In genomic region chr2:218638372-218638771, GRCh38 we compare ENCODE assay signal across 16 cellular contexts. TPM values are rescaled to one million over a fixed set of nuclear protein-coding genes. Genes with fewer than 3 reads are reported as not detected.
DNase-seq lines count a peak whose midpoint lies in the region; ATAC-seq, FAIRE-seq and TF ChIP-seq lines count a peak whose summit lies in the region.
"Had no signal": no experiment of that assay in that cellular context is flagged by ENCODE, and none has a peak within 500 bp of the region (broad histone marks: within the 10 kb centered on the region; RNA-seq: fewer than 3 reads in every experiment).

No MANE protein-coding gene starts in this region.

- H3K79me2 ChIP-seq in K562 (ENCODE audit: control insufficient read depth, insufficient read depth, low read length), result no peaks in the 10 kb centered on the region
- no peaks in the 10 kb centered on the region for H3K79me2 ChIP-seq in endothelial cell of umbilical vein (ENCODE audit: control insufficient read depth, insufficient read depth, low read length)
- H3K79me2 ChIP-seq in trophoblast cell (ENCODE audit: control insufficient read depth, insufficient read depth, low read length, poor library complexity), result no peaks in the 10 kb centered on the region

- in situ Hi-C loops in K562 (cut with MboI), result no loop called here

- no peak overlapping the region for H4K91ac ChIP-seq in trophoblast cell (ENCODE audit: low read depth, low read length)

- H3K14ac ChIP-seq in trophoblast cell (ENCODE audit: low read length), result no peak overlapping the region

- H3K79me1 ChIP-seq in trophoblast cell (ENCODE audit: low read length), result no peaks in the 10 kb centered on the region

- TF ChIP-seq CTCF in K562 (IDR thresholded peaks at IDR 0.05 in 2 of 3, conservative IDR thresholded peaks at IDR 0.05 in 1 of 3; ENCODE audit: insufficient read depth in 2 of 3, low read depth in 1 of 3, low read length in 3 of 3) (no peak), endothelial cell of umbilical vein (IDR thresholded peaks at IDR 0.05; ENCODE audit: extremely low read depth in 1 of 2, insufficient read depth in 1 of 2, low read depth in 1 of 2, low read length in 2 of 2) (no peak)

- H3K23ac ChIP-seq in trophoblast cell (ENCODE audit: low read length), result no peak overlapping the region

- FAIRE-seq in K562 (lab: Jason Lieb, UNC), result no peak
- FAIRE-seq in endothelial cell of umbilical vein (lab: Jason Lieb, UNC), result no peak
- FAIRE-seq: GM12892 had no signal

- no peak overlapping the region; a peak in 1 of 4 replicates for H3K9ac ChIP-seq in K562 (ENCODE audit: insufficient read depth in 1 of 2, low read depth in 2 of 2, low read length in 2 of 2)
- no peak overlapping the region for H3K9ac ChIP-seq in endothelial cell of umbilical vein (replicated peaks; ENCODE audit: extremely low read depth, insufficient read depth, low read length)
- H3K9ac ChIP-seq in trophoblast cell (ENCODE audit: low read length), result no peak overlapping the region

- H3K4me3 ChIP-seq in K562, result no peak overlapping the region
- H3K4me3 ChIP-seq in endothelial cell of umbilical vein (replicated peaks in 1 of 3; ENCODE audit: insufficient read depth in 1 of 3, low read depth in 1 of 3, low read length in 3 of 3), result no peak overlapping the region
- peak overlapping the region; percentile 27 for H3K4me3 ChIP-seq in trophoblast cell (ENCODE audit: low read depth, low read length)

- CTCF ChIA-PET in K562 (lab: Yijun Ruan, JAX; ENCODE audit: low intra/inter-chr PET ratio) (no interaction called here), endothelial cell of umbilical vein (lab: Charles Lee) (no interaction called here)

- H2AK5ac ChIP-seq in trophoblast cell (ENCODE audit: low read length), result no peak overlapping the region

- no peak overlapping the region for H3K4me2 ChIP-seq in K562 (ENCODE audit: insufficient read depth, low read length)
- no peak overlapping the region for H3K4me2 ChIP-seq in endothelial cell of umbilical vein (ENCODE audit: insufficient read depth, low read length)
- no peak overlapping the region for H3K4me2 ChIP-seq in trophoblast cell (ENCODE audit: low read length)

- no peak overlapping the region for H2BK120ac ChIP-seq in trophoblast cell (ENCODE audit: insufficient read depth, low read length, poor library complexity)

- H2AFZ ChIP-seq in K562 (ENCODE audit: low read depth, low read length) (no peak overlapping the region), endothelial cell of umbilical vein (ENCODE audit: low read depth, low read length) (no peak overlapping the region), trophoblast cell (ENCODE audit: insufficient read depth, low read length, poor library complexity) (no peak overlapping the region)

- intact Hi-C loops in K562 (cut with micrococcal nuclease) (no loop called here), endothelial cell of umbilical vein (cut with micrococcal nuclease) (no loop called here)

- no peak overlapping the region for H3K27ac ChIP-seq in K562 (ENCODE audit: extremely low read depth, low read depth, low read length)
- no peak overlapping the region for H3K27ac ChIP-seq in endothelial cell of umbilical vein (ENCODE audit: insufficient read depth, low read depth, low read length)
- no peak overlapping the region for H3K27ac ChIP-seq in trophoblast cell (ENCODE audit: low read depth, low read length)

- 98% methylated on average over 10 of the region's 18 CpGs for WGBS in K562 (ENCODE audit: insufficient coverage, low coverage, missing lambda C conversion rate)
- no CpG with 5 or more reads among the region's 18 CpGs for WGBS in trophoblast cell (ENCODE audit: extremely low coverage, insufficient coverage, insufficient read length)

- no peak overlapping the region for H2BK5ac ChIP-seq in trophoblast cell (ENCODE audit: low read depth, low read length, poor library complexity)

- H3K9me1 ChIP-seq in K562 (ENCODE audit: control insufficient read depth, insufficient read depth, low read length), result no peaks in the 10 kb centered on the region
- no peaks in the 10 kb centered on the region for H3K9me1 ChIP-seq in endothelial cell of umbilical vein (replicated peaks; ENCODE audit: control insufficient read depth, extremely low read depth, insufficient read depth, low read length)

- TF ChIP-seq RAD21 in K562 (CRISPR knock-in tag; conservative IDR thresholded peaks at IDR 0.05 in 1 of 2, IDR thresholded peaks at IDR 0.05 in 1 of 2), result no peak

- peaks cover 79% of the 10 kb centered on the region; the same call in 2 of the 3 replicates for H3K36me3 ChIP-seq in K562 (ENCODE audit: control insufficient read depth, insufficient read depth, low read length)
- H3K36me3 ChIP-seq in endothelial cell of umbilical vein (ENCODE audit: control insufficient read depth in 2 of 2, extremely low read depth in 1 of 2, insufficient read depth in 2 of 2, low read length in 2 of 2), result peaks cover 22 to 54% of the 10 kb centered on the region in 2 experiments
- peaks cover 47 to 72% of the 10 kb centered on the region in 2 experiments for H3K36me3 ChIP-seq in trophoblast cell (ENCODE audit: control insufficient read depth in 1 of 2, insufficient read depth in 2 of 2, low read length in 2 of 2)

- H3K4ac ChIP-seq in trophoblast cell (ENCODE audit: low read depth, low read length), result no peak overlapping the region

- H3K4me1 ChIP-seq in K562 (replicated peaks in 1 of 2; ENCODE audit: control insufficient read depth in 2 of 2, insufficient read depth in 2 of 2, low read length in 2 of 2) (no peaks in the 10 kb centered on the region), endothelial cell of umbilical vein (ENCODE audit: control insufficient read depth, extremely low read depth, insufficient read depth, low read length) (no peaks in the 10 kb centered on the region), trophoblast cell (ENCODE audit: control insufficient read depth in 1 of 2, insufficient read depth in 2 of 2, low read length in 2 of 2) (no peaks in the 10 kb centered on the region)

- BruUV-seq in K562 (replicated peaks; lab: Mats Ljungman, UMichigan) (no TSS peak), endothelial cell of umbilical vein (replicated peaks; lab: Mats Ljungman, UMichigan) (TSS peak; percentile 11)

- no peak overlapping the region for H2BK12ac ChIP-seq in trophoblast cell (ENCODE audit: low read length)

- H4K20me1 ChIP-seq in K562 (replicated peaks; ENCODE audit: control insufficient read depth, insufficient read depth, low read length) (no peaks in the 10 kb centered on the region), endothelial cell of umbilical vein (replicated peaks; ENCODE audit: control insufficient read depth, extremely low read depth, insufficient read depth, low read length) (no peaks in the 10 kb centered on the region)

- H3K9me3 ChIP-seq in K562 (replicated peaks; ENCODE audit: control insufficient read depth, insufficient read depth, low read depth, low read length) (no peaks in the 10 kb centered on the region), endothelial cell of umbilical vein (replicated peaks; ENCODE audit: control insufficient read depth, insufficient read depth, low read length) (no peaks in the 10 kb centered on the region), trophoblast cell (ENCODE audit: insufficient read depth, low read depth, low read length) (no peaks in the 10 kb centered on the region)

- POLR2A ChIA-PET in K562 (lab: Yijun Ruan, JAX) (no interaction called here), endothelial cell of umbilical vein (lab: Charles Lee) (no interaction called here)

- no peaks in the 10 kb centered on the region for H3K27me3 ChIP-seq in K562 (ENCODE audit: control insufficient read depth in 2 of 2, insufficient read depth in 2 of 2, low read length in 2 of 2)
- H3K27me3 ChIP-seq in endothelial cell of umbilical vein (ENCODE audit: control insufficient read depth in 2 of 2, insufficient read depth in 2 of 2, low read length in 2 of 2), result no peaks in the 10 kb centered on the region
- no peaks in the 10 kb centered on the region for H3K27me3 ChIP-seq in trophoblast cell (ENCODE audit: insufficient read depth, low read length)

- DNase-seq in K562 (ENCODE audit: extremely low read depth in 1 of 4, low spot score in 3 of 4) (no peak), endothelial cell of umbilical vein (ENCODE audit: low read depth, low spot score) (no peak), trophoblast cell (no peak), Kasumi-1 (lab: John Stamatoyannopoulos, UW) (no peak), UCSD-AML1 (lab: John Stamatoyannopoulos, UW; ENCODE audit: unreplicated experiment) (no peak)
- DNase-seq: C1 segment of cervical spinal cord; Calu3; CD4-positive, alpha-beta memory T cell; COR-L47; DMS53; DMS79 treated with DMSO at 0.1 percent for 48 hours; GF-D8; GOT3; H7; HCEC 1CT had no signal

- H4K8ac ChIP-seq in trophoblast cell (ENCODE audit: low read depth, low read length), result no peak overlapping the region

- no peak overlapping the region for H4K12ac ChIP-seq in trophoblast cell (ENCODE audit: low read depth, low read length)

- ATAC-seq in K562, result no peak

- H3K18ac ChIP-seq in trophoblast cell (ENCODE audit: low read length), result no peak overlapping the region

- TF ChIP-seq POLR2A in K562 (conservative IDR thresholded peaks at IDR 0.05) (no peak), endothelial cell of umbilical vein (IDR thresholded peaks at IDR 0.05; ENCODE audit: low read depth, low read length) (no peak)

- dilution Hi-C loops in endothelial cell of umbilical vein (cut with MboI; ENCODE audit: extremely low pct_ligation_motif_present, low sequenced_read_pairs), result no loop called here

- no peak for TF ChIP-seq EP300 in K562 (IDR thresholded peaks at IDR 0.05; ENCODE audit: low read length)

RNA-seq across cellular contexts. Expression of gene ZNF142, which starts 21.1 kb away (rescaled TPM):
- 24.0 and 65.8 TPM in 2 replicates for total RNA-seq in K562 (2011; cell fraction: chromatin; rRNA removed; ENCODE audit: low replicate concordance)
- 35.1 and 47.0 TPM in 2 replicates for total RNA-seq in K562 (2011; cell fraction: nucleolus; rRNA removed)
- total RNA-seq in K562 (2011; cell fraction: nucleoplasm; rRNA removed), result 30.9 and 31.5 TPM in 2 replicates
- 8.1 and 13.8 TPM in 2 replicates for total RNA-seq in K562 (2014; rRNA removed)
- total RNA-seq in K562 (2014; rRNA removed; fragmentation: Illumina TruSeq; extraction: Trizol), result 4.0 and 4.1 TPM in 2 replicates
- total RNA-seq in K562 (2015; rRNA removed; fragmentation: Illumina TruSeq; extraction: Trizol), result 4.5 and 5.2 TPM in 2 replicates
- total RNA-seq in K562 (2021), result 25.4 and 26.1 TPM in 2 replicates
- 2.4 and 4.2 TPM in 2 replicates for polyA plus RNA-seq in K562 (2011; rRNA removed)
- 3.5 and 4.3 TPM in 2 replicates for polyA plus RNA-seq in K562 (2011; cell fraction: cytosol; rRNA removed)
- polyA plus RNA-seq in K562 (2011; cell fraction: nucleus; rRNA removed), result 12.9 and 32.2 TPM in 2 replicates
- 8.3 and 9.9 TPM in 2 replicates for polyA plus RNA-seq in K562 (2012)
- 12.2 and 12.9 TPM in 2 replicates for polyA plus RNA-seq in K562 (2014; fragmentation: Illumina TruSeq; extraction: Trizol)
- polyA plus RNA-seq in K562 (2014; fragmentation: Nextera tagmentation; extraction: Ambion mirVana), result 1 to 10 TPM in 1 of 2 experiments, under 1 TPM in 1; 0.50 to 1.3 TPM
- polyA plus RNA-seq in K562 (2014; rRNA removed), result 7.0 and 7.3 TPM in 2 replicates
- 6.0 and 6.3 TPM in 2 replicates for polyA minus RNA-seq in K562 (2011; rRNA and poly(A)+ RNA removed)
- polyA minus RNA-seq in K562 (2011; cell fraction: cytosol; rRNA and poly(A)+ RNA removed), result 9.3 and 9.6 TPM in 2 replicates
- 20.1 and 24.5 TPM in 2 replicates for polyA minus RNA-seq in K562 (2011; cell fraction: nucleus; rRNA and poly(A)+ RNA removed)
- total RNA-seq in endothelial cell of umbilical vein, result 31.4 and 34.5 TPM in 2 replicates
- 14.5 and 16.0 TPM in 2 replicates for polyA plus RNA-seq in endothelial cell of umbilical vein
- polyA plus RNA-seq in endothelial cell of umbilical vein (2011; cell fraction: cytosol; rRNA removed), result 9.3 and 11.0 TPM in 2 replicates
- 33.9 and 39.9 TPM in 2 replicates for polyA plus RNA-seq in endothelial cell of umbilical vein (2011; cell fraction: nucleus; rRNA removed)
- 18.5 and 19.0 TPM in 2 replicates for polyA plus RNA-seq in endothelial cell of umbilical vein (2012)
- polyA minus RNA-seq in endothelial cell of umbilical vein, result 20.6 and 24.7 TPM in 2 replicates
- polyA minus RNA-seq in endothelial cell of umbilical vein (2011; cell fraction: cytosol; rRNA and poly(A)+ RNA removed), result 15.7 TPM
- polyA minus RNA-seq in endothelial cell of umbilical vein (2011; cell fraction: nucleus; rRNA and poly(A)+ RNA removed), result 28.6 and 35.4 TPM in 2 replicates
- polyA plus RNA-seq in trophoblast cell (2013), result 10.9 and 11.3 TPM in 2 replicates

RNA-seq across cellular contexts. Expression of gene BCS1L, which starts 21.1 kb away (rescaled TPM):
- 85.6 and 126 TPM in 2 replicates for total RNA-seq in K562 (2011; cell fraction: chromatin; rRNA removed; ENCODE audit: low replicate concordance)
- 75.8 and 79.0 TPM in 2 replicates for total RNA-seq in K562 (2011; cell fraction: nucleolus; rRNA removed)
- 81.7 and 82.7 TPM in 2 replicates for total RNA-seq in K562 (2011; cell fraction: nucleoplasm; rRNA removed)
- total RNA-seq in K562 (2014; rRNA removed) (41.1 and 43.6 TPM in 2 replicates), K562 (2014; rRNA removed; fragmentation: Illumina TruSeq; extraction: Trizol) (33.9 and 37.6 TPM in 2 replicates), K562 (2015; rRNA removed; fragmentation: Illumina TruSeq; extraction: Trizol) (43.8 and 46.9 TPM in 2 replicates), K562 (2021) (52.6 and 56.7 TPM in 2 replicates), endothelial cell of umbilical vein (43.0 and 57.4 TPM in 2 replicates)
- polyA plus RNA-seq in K562 (2011; rRNA removed) (55.1 and 56.7 TPM in 2 replicates), K562 (2014; fragmentation: Illumina TruSeq; extraction: Trizol) (48.0 and 61.3 TPM in 2 replicates), K562 (2014; fragmentation: Nextera tagmentation; extraction: Ambion mirVana) (100 to 1,000 TPM in 1 of 2 experiments, 10 to 100 TPM in 1; 83.2 to 103 TPM), K562 (2014; rRNA removed) (64.8 and 72.7 TPM in 2 replicates), endothelial cell of umbilical vein (70.3 and 82.1 TPM in 2 replicates)
- polyA plus RNA-seq in K562 (2011; cell fraction: cytosol; rRNA removed), result 69.3 and 108 TPM in 2 replicates
- polyA plus RNA-seq in K562 (2011; cell fraction: nucleus; rRNA removed), result 162 and 234 TPM in 2 replicates
- 40.2 and 56.5 TPM in 2 replicates for polyA plus RNA-seq in K562 (2012)
- 31.4 and 41.5 TPM in 2 replicates for polyA minus RNA-seq in K562 (2011; rRNA and poly(A)+ RNA removed)
- polyA minus RNA-seq in K562 (2011; cell fraction: cytosol; rRNA and poly(A)+ RNA removed), result 16.0 and 28.2 TPM in 2 replicates
- 27.7 and 35.0 TPM in 2 replicates for polyA minus RNA-seq in K562 (2011; cell fraction: nucleus; rRNA and poly(A)+ RNA removed)
- polyA plus RNA-seq in endothelial cell of umbilical vein (2011; cell fraction: cytosol; rRNA removed), result 56.4 and 64.2 TPM in 2 replicates
- polyA plus RNA-seq in endothelial cell of umbilical vein (2011; cell fraction: nucleus; rRNA removed), result 182 and 228 TPM in 2 replicates
- polyA plus RNA-seq in endothelial cell of umbilical vein (2012), result 55.9 and 58.7 TPM in 2 replicates
- 32.0 and 48.0 TPM in 2 replicates for polyA minus RNA-seq in endothelial cell of umbilical vein
- 18.0 TPM for polyA minus RNA-seq in endothelial cell of umbilical vein (2011; cell fraction: cytosol; rRNA and poly(A)+ RNA removed)
- 19.5 and 25.9 TPM in 2 replicates for polyA minus RNA-seq in endothelial cell of umbilical vein (2011; cell fraction: nucleus; rRNA and poly(A)+ RNA removed)
- polyA plus RNA-seq in trophoblast cell (2013), result 19.9 and 21.9 TPM in 2 replicates

RNA-seq across cellular contexts. Expression of gene PLCD4, which starts 30.7 kb away (rescaled TPM):
- total RNA-seq in K562 (2011; cell fraction: chromatin; rRNA removed; ENCODE audit: low replicate concordance), result 0.18 TPM in 1 of 2 replicates, not detected in the other
- not detected in 2 replicates for total RNA-seq in K562 (2011; cell fraction: nucleolus; rRNA removed)
- total RNA-seq in K562 (2011; cell fraction: nucleoplasm; rRNA removed), result not detected in 2 replicates
- total RNA-seq in K562 (2014; rRNA removed), result not detected in 2 replicates
- total RNA-seq in K562 (2014; rRNA removed; fragmentation: Illumina TruSeq; extraction: Trizol), result not detected in 2 replicates
- total RNA-seq in K562 (2015; rRNA removed; fragmentation: Illumina TruSeq; extraction: Trizol), result not detected in 2 replicates
- not detected in 2 replicates for total RNA-seq in K562 (2021)
- polyA plus RNA-seq in K562 (2011; rRNA removed), result 0.01 TPM in 1 of 2 replicates, not detected in the other
- polyA plus RNA-seq in K562 (2011; cell fraction: cytosol; rRNA removed), result not detected in 2 replicates
- 0.08 TPM in 1 of 2 replicates, not detected in the other for polyA plus RNA-seq in K562 (2011; cell fraction: nucleus; rRNA removed)
- 0.44 and 0.64 TPM in 2 replicates for polyA plus RNA-seq in K562 (2012)
- polyA plus RNA-seq in K562 (2014; fragmentation: Illumina TruSeq; extraction: Trizol), result not detected in 2 replicates
- under 1 TPM; 0.13 to 0.38 TPM for polyA plus RNA-seq in K562 (2014; fragmentation: Nextera tagmentation; extraction: Ambion mirVana)
- not detected in 2 replicates for polyA plus RNA-seq in K562 (2014; rRNA removed)
- not detected in 2 replicates for polyA minus RNA-seq in K562 (2011; rRNA and poly(A)+ RNA removed)
- polyA minus RNA-seq in K562 (2011; cell fraction: cytosol; rRNA and poly(A)+ RNA removed), result not detected in 2 replicates
- polyA minus RNA-seq in K562 (2011; cell fraction: nucleus; rRNA and poly(A)+ RNA removed), result not detected in 2 replicates
- total RNA-seq in endothelial cell of umbilical vein, result 1.4 and 3.1 TPM in 2 replicates
- 2.2 and 2.3 TPM in 2 replicates for polyA plus RNA-seq in endothelial cell of umbilical vein
- 2.0 TPM in 2 replicates for polyA plus RNA-seq in endothelial cell of umbilical vein (2011; cell fraction: cytosol; rRNA removed)
- 16.6 and 19.5 TPM in 2 replicates for polyA plus RNA-seq in endothelial cell of umbilical vein (2011; cell fraction: nucleus; rRNA removed)
- 4.6 and 5.1 TPM in 2 replicates for polyA plus RNA-seq in endothelial cell of umbilical vein (2012)
- 4.6 and 9.1 TPM in 2 replicates for polyA minus RNA-seq in endothelial cell of umbilical vein
- not detected for polyA minus RNA-seq in endothelial cell of umbilical vein (2011; cell fraction: cytosol; rRNA and poly(A)+ RNA removed)
- 2.9 and 3.7 TPM in 2 replicates for polyA minus RNA-seq in endothelial cell of umbilical vein (2011; cell fraction: nucleus; rRNA and poly(A)+ RNA removed)
- 0.01 TPM in 1 of 2 replicates, not detected in the other for polyA plus RNA-seq in trophoblast cell (2013)
- total RNA-seq: H7 had no signal

RNA-seq across cellular contexts. Expression of gene RNF25, which starts 33.4 kb away (rescaled TPM):
- total RNA-seq in K562 (2011; cell fraction: chromatin; rRNA removed; ENCODE audit: low replicate concordance), result 12.4 and 31.3 TPM in 2 replicates
- 21.2 and 25.3 TPM in 2 replicates for total RNA-seq in K562 (2011; cell fraction: nucleolus; rRNA removed)
- total RNA-seq in K562 (2011; cell fraction: nucleoplasm; rRNA removed), result 14.1 and 22.4 TPM in 2 replicates
- total RNA-seq in K562 (2014; rRNA removed) (17.0 and 30.0 TPM in 2 replicates), K562 (2014; rRNA removed; fragmentation: Illumina TruSeq; extraction: Trizol) (15.5 and 18.2 TPM in 2 replicates), K562 (2015; rRNA removed; fragmentation: Illumina TruSeq; extraction: Trizol) (15.3 and 24.6 TPM in 2 replicates), K562 (2021) (19.0 and 20.5 TPM in 2 replicates), endothelial cell of umbilical vein (38.2 and 39.1 TPM in 2 replicates)
- polyA plus RNA-seq in K562 (2011; rRNA removed) (45.9 and 49.8 TPM in 2 replicates), K562 (2014; fragmentation: Illumina TruSeq; extraction: Trizol) (19.7 and 30.1 TPM in 2 replicates), K562 (2014; fragmentation: Nextera tagmentation; extraction: Ambion mirVana) (1 to 10 TPM; 2.3 to 10.0 TPM), K562 (2014; rRNA removed) (26.5 and 26.6 TPM in 2 replicates), endothelial cell of umbilical vein (54.7 and 61.1 TPM in 2 replicates)
- polyA plus RNA-seq in K562 (2011; cell fraction: cytosol; rRNA removed), result 24.3 and 40.6 TPM in 2 replicates
- 40.5 and 63.9 TPM in 2 replicates for polyA plus RNA-seq in K562 (2011; cell fraction: nucleus; rRNA removed)
- polyA plus RNA-seq in K562 (2012), result 16.7 and 22.6 TPM in 2 replicates
- 31.3 and 33.2 TPM in 2 replicates for polyA minus RNA-seq in K562 (2011; rRNA and poly(A)+ RNA removed)
- 6.3 and 21.5 TPM in 2 replicates for polyA minus RNA-seq in K562 (2011; cell fraction: cytosol; rRNA and poly(A)+ RNA removed)
- 5.9 and 9.6 TPM in 2 replicates for polyA minus RNA-seq in K562 (2011; cell fraction: nucleus; rRNA and poly(A)+ RNA removed)
- polyA plus RNA-seq in endothelial cell of umbilical vein (2011; cell fraction: cytosol; rRNA removed), result 67.3 and 69.1 TPM in 2 replicates
- polyA plus RNA-seq in endothelial cell of umbilical vein (2011; cell fraction: nucleus; rRNA removed), result 54.8 and 60.0 TPM in 2 replicates
- 33.9 and 41.6 TPM in 2 replicates for polyA plus RNA-seq in endothelial cell of umbilical vein (2012)
- 67.1 and 82.5 TPM in 2 replicates for polyA minus RNA-seq in endothelial cell of umbilical vein
- polyA minus RNA-seq in endothelial cell of umbilical vein (2011; cell fraction: cytosol; rRNA and poly(A)+ RNA removed), result 15.6 TPM
- 11.4 and 17.1 TPM in 2 replicates for polyA minus RNA-seq in endothelial cell of umbilical vein (2011; cell fraction: nucleus; rRNA and poly(A)+ RNA removed)
- 18.4 and 18.5 TPM in 2 replicates for polyA plus RNA-seq in trophoblast cell (2013)

RNA-seq across cellular contexts. Expression of gene STK36, which starts 33.5 kb away (rescaled TPM):
- 93.3 and 145 TPM in 2 replicates for total RNA-seq in K562 (2011; cell fraction: chromatin; rRNA removed; ENCODE audit: low replicate concordance)
- 40.4 and 45.0 TPM in 2 replicates for total RNA-seq in K562 (2011; cell fraction: nucleolus; rRNA removed)
- 42.6 and 50.0 TPM in 2 replicates for total RNA-seq in K562 (2011; cell fraction: nucleoplasm; rRNA removed)
- total RNA-seq in K562 (2014; rRNA removed) (3.8 and 5.2 TPM in 2 replicates), K562 (2014; rRNA removed; fragmentation: Illumina TruSeq; extraction: Trizol) (4.1 and 6.3 TPM in 2 replicates), K562 (2015; rRNA removed; fragmentation: Illumina TruSeq; extraction: Trizol) (4.1 and 4.5 TPM in 2 replicates), K562 (2021) (9.3 and 9.6 TPM in 2 replicates), endothelial cell of umbilical vein (34.9 and 40.9 TPM in 2 replicates)
- polyA plus RNA-seq in K562 (2011; rRNA removed) (12.4 and 22.4 TPM in 2 replicates), K562 (2014; fragmentation: Illumina TruSeq; extraction: Trizol) (6.5 and 9.6 TPM in 2 replicates), K562 (2014; fragmentation: Nextera tagmentation; extraction: Ambion mirVana) (1 to 10 TPM; 3.5 to 6.7 TPM), K562 (2014; rRNA removed) (9.7 and 10.3 TPM in 2 replicates), endothelial cell of umbilical vein (65.2 and 67.4 TPM in 2 replicates)
- 9.2 and 11.0 TPM in 2 replicates for polyA plus RNA-seq in K562 (2011; cell fraction: cytosol; rRNA removed)
- 219 and 220 TPM in 2 replicates for polyA plus RNA-seq in K562 (2011; cell fraction: nucleus; rRNA removed)
- polyA plus RNA-seq in K562 (2012), result 5.5 and 8.3 TPM in 2 replicates
- 10.5 and 11.9 TPM in 2 replicates for polyA minus RNA-seq in K562 (2011; rRNA and poly(A)+ RNA removed)
- 5.3 and 6.7 TPM in 2 replicates for polyA minus RNA-seq in K562 (2011; cell fraction: cytosol; rRNA and poly(A)+ RNA removed)
- polyA minus RNA-seq in K562 (2011; cell fraction: nucleus; rRNA and poly(A)+ RNA removed), result 19.5 and 29.4 TPM in 2 replicates
- 12.7 and 17.1 TPM in 2 replicates for polyA plus RNA-seq in endothelial cell of umbilical vein (2011; cell fraction: cytosol; rRNA removed)
- polyA plus RNA-seq in endothelial cell of umbilical vein (2011; cell fraction: nucleus; rRNA removed), result 393 and 442 TPM in 2 replicates
- polyA plus RNA-seq in endothelial cell of umbilical vein (2012), result 22.6 and 43.0 TPM in 2 replicates
- 68.0 and 72.7 TPM in 2 replicates for polyA minus RNA-seq in endothelial cell of umbilical vein
- 6.5 TPM for polyA minus RNA-seq in endothelial cell of umbilical vein (2011; cell fraction: cytosol; rRNA and poly(A)+ RNA removed)
- 62.1 and 106 TPM in 2 replicates for polyA minus RNA-seq in endothelial cell of umbilical vein (2011; cell fraction: nucleus; rRNA and poly(A)+ RNA removed)
- 24.6 and 25.4 TPM in 2 replicates for polyA plus RNA-seq in trophoblast cell (2013)
